1 cellular context compared by ENCODE assay signal in genomic region chr12:127381043-127381668, GRCh38.
TF ChIP-seq lines count a peak whose summit lies in the region.

No MANE protein-coding gene starts in this region.

TF ChIP-seq in GM23338, 12 proteins besides CTCF, POLR2A, EP300 and RAD21 (continued from another document):
- TF ChIP-seq, protein P1, sequence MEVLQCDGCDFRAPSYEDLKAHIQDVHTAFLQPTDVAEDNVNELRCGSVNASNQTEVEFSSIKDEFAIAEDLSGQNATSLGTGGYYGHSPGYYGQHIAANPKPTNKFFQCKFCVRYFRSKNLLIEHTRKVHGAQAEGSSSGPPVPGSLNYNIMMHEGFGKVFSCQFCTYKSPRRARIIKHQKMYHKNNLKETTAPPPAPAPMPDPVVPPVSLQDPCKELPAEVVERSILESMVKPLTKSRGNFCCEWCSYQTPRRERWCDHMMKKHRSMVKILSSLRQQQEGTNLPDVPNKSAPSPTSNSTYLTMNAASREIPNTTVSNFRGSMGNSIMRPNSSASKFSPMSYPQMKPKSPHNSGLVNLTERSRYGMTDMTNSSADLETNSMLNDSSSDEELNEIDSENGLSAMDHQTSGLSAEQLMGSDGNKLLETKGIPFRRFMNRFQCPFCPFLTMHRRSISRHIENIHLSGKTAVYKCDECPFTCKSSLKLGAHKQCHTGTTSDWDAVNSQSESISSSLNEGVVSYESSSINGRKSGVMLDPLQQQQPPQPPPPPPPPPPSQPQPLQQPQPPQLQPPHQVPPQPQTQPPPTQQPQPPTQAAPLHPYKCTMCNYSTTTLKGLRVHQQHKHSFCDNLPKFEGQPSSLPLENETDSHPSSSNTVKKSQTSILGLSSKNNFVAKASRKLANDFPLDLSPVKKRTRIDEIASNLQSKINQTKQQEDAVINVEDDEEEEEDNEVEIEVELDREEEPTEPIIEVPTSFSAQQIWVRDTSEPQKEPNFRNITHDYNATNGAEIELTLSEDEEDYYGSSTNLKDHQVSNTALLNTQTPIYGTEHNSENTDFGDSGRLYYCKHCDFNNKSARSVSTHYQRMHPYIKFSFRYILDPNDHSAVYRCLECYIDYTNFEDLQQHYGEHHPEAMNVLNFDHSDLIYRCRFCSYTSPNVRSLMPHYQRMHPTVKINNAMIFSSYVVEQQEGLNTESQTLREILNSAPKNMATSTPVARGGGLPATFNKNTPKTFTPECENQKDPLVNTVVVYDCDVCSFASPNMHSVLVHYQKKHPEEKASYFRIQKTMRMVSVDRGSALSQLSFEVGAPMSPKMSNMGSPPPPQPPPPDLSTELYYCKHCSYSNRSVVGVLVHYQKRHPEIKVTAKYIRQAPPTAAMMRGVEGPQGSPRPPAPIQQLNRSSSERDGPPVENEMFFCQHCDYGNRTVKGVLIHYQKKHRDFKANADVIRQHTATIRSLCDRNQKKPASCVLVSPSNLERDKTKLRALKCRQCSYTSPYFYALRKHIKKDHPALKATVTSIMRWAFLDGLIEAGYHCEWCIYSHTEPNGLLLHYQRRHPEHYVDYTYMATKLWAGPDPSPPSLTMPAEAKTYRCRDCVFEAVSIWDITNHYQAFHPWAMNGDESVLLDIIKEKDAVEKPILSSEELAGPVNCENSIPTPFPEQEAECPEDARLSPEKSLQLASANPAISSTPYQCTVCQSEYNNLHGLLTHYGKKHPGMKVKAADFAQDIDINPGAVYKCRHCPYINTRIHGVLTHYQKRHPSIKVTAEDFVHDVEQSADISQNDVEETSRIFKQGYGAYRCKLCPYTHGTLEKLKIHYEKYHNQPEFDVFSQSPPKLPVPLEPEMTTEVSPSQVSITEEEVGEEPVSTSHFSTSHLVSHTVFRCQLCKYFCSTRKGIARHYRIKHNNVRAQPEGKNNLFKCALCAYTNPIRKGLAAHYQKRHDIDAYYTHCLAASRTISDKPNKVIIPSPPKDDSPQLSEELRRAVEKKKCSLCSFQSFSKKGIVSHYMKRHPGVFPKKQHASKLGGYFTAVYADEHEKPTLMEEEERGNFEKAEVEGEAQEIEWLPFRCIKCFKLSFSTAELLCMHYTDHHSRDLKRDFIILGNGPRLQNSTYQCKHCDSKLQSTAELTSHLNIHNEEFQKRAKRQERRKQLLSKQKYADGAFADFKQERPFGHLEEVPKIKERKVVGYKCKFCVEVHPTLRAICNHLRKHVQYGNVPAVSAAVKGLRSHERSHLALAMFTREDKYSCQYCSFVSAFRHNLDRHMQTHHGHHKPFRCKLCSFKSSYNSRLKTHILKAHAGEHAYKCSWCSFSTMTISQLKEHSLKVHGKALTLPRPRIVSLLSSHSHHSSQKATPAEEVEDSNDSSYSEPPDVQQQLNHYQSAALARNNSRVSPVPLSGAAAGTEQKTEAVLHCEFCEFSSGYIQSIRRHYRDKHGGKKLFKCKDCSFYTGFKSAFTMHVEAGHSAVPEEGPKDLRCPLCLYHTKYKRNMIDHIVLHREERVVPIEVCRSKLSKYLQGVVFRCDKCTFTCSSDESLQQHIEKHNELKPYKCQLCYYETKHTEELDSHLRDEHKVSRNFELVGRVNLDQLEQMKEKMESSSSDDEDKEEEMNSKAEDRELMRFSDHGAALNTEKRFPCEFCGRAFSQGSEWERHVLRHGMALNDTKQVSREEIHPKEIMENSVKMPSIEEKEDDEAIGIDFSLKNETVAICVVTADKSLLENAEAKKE (CRISPR knock-in tag; IDR thresholded peaks at IDR 0.05): no peak
TF ChIP-seq in GM23338: peak in this region for 0.
